In the genomic region with DNA sequence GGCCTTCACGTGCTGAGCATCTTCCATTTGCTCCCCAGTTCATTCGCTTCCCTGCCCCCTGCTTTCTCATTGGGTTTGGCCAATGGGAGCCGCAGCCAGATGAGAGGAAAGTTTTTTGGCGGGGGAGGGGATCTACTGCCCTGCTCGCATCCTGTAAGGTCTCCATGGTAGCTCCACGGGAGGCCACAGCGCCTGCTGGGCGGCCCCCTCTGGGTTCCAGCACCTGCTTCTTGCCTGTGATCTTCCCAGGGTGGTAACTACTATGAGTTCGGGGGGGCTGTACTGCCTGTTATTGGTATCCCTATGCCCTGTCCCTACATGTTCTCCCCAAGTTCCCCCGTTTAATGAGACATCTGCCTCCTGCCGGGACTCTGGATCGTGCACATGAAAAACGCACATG, we compare ENCODE assay signal across 15 cellular contexts. TPM values are rescaled to one million over a fixed set of nuclear protein-coding genes. Genes with fewer than 3 reads are reported as not detected.
DNase-seq lines count a peak whose midpoint lies in the region; ATAC-seq lines count a peak whose summit lies in the region.
"Had no signal": no experiment of that assay in that cellular context is flagged by ENCODE, and none has a peak within 500 bp of the region (broad histone marks: within the 10 kb centered on the region; RNA-seq: fewer than 3 reads in every experiment).

No MANE protein-coding gene starts in this region.

- no peak overlapping the region for H3K4me2 ChIP-seq in neuronal stem cell (ENCODE audit: insufficient read depth, low read length, poor library complexity, severe bottlenecking)

- no peaks in the 10 kb centered on the region for H3K27me3 Mint-ChIP-seq in CD4-positive, CD25-positive, alpha-beta regulatory T cell
- H3K27me3 Mint-ChIP-seq in CD8-positive, alpha-beta memory T cell = no peaks in the 10 kb centered on the region

- no peaks in the 10 kb centered on the region for H3K9me3 Mint-ChIP-seq in CD4-positive, CD25-positive, alpha-beta regulatory T cell
- no peaks in the 10 kb centered on the region for H3K9me3 Mint-ChIP-seq in CD8-positive, alpha-beta memory T cell

- H2AFZ ChIP-seq in neuronal stem cell (ENCODE audit: low read length) = no peak overlapping the region

- H3K18ac ChIP-seq in neuronal stem cell (ENCODE audit: low read length) = peak overlapping the region; percentile 31

- H2BK12ac ChIP-seq in neuronal stem cell (ENCODE audit: low read length) = peak overlapping the region; percentile 2

- H3K27me3 ChIP-seq in CD4-positive, CD25-positive, alpha-beta regulatory T cell (ENCODE audit: control insufficient read depth, insufficient read depth, low read length) = no peaks in the 10 kb centered on the region
- H3K27me3 ChIP-seq in CD8-positive, alpha-beta memory T cell (ENCODE audit: insufficient read depth, low read length, poor library complexity, severe bottlenecking) = no peaks in the 10 kb centered on the region
- peaks cover 0 to 3% (median 0%) of the 10 kb centered on the region in 3 experiments for H3K27me3 ChIP-seq in neuronal stem cell (ENCODE audit: control insufficient read depth in 3 of 3, insufficient read depth in 3 of 3, low read depth in 1 of 3, low read length in 3 of 3)
- H3K27me3 ChIP-seq: left lung, ovary had no signal

- H3K27ac Mint-ChIP-seq in CD4-positive, CD25-positive, alpha-beta regulatory T cell = peak overlapping the region in 2 of 3 donors; percentile 88 to 92
- peak overlapping the region in 6 of 8 donors; percentile 11 to 77 (median 48) for H3K27ac Mint-ChIP-seq in CD8-positive, alpha-beta memory T cell

- no peak for DNase-seq in CD4-positive, CD25-positive, alpha-beta regulatory T cell
- DNase-seq in CD8-positive, alpha-beta memory T cell = no peak
- DNase-seq in neuronal stem cell (ENCODE audit: low spot score) (no peak), NCI-H1092 treated with DMSO at 0.1 percent for 48 hours (lab: John Stamatoyannopoulos, UW) (no peak)
- DNase-seq in effector CD4-positive, alpha-beta T cell = no peak
- DNase-seq: AML-193; amniotic stem cell; DMS 273 treated with DMSO at 0.1 percent for 48 hours; effector CD8-positive, alpha-beta T cell; NCI-H774; ovary; T-helper 9 cell had no signal

- no CpG with 5 or more reads among the region's 13 CpGs for WGBS in neuronal stem cell (ENCODE audit: extremely low coverage in 2 of 2, insufficient read length in 2 of 2, insufficient replicate concordance in 1 of 2), 2 donors

- H3K36me3 ChIP-seq in CD4-positive, CD25-positive, alpha-beta regulatory T cell (ENCODE audit: control insufficient read depth, insufficient read depth, low read length) = peaks cover 26% of the 10 kb centered on the region
- peaks cover 6% of the 10 kb centered on the region for H3K36me3 ChIP-seq in CD8-positive, alpha-beta memory T cell (ENCODE audit: insufficient read depth, low read length)
- no peaks in the 10 kb centered on the region for H3K36me3 ChIP-seq in neuronal stem cell (replicated peaks in 1 of 2; ENCODE audit: control insufficient read depth in 2 of 2, insufficient read depth in 2 of 2, low read length in 2 of 2)
- H3K36me3 ChIP-seq: ovary had no signal

- no peak overlapping the region for H3K27ac ChIP-seq in CD4-positive, CD25-positive, alpha-beta regulatory T cell (ENCODE audit: insufficient read depth, low read length, poor library complexity, severe bottlenecking)
- H3K27ac ChIP-seq in CD8-positive, alpha-beta memory T cell (ENCODE audit: low read depth, low read length) = no peak overlapping the region
- H3K27ac ChIP-seq in angular gyrus (ENCODE audit: low read depth, low read length) (peak overlapping the region; percentile 16), neuronal stem cell (replicated peaks; ENCODE audit: low read length) (no peak overlapping the region)
- H3K27ac ChIP-seq: ovary had no signal

- H3K4me1 Mint-ChIP-seq in CD4-positive, CD25-positive, alpha-beta regulatory T cell = peaks cover 20 to 77% (median 55%) of the 10 kb centered on the region in 4 donors
- H3K4me1 Mint-ChIP-seq in CD8-positive, alpha-beta memory T cell = peaks cover 67 to 84% (median 78%) of the 10 kb centered on the region in 3 donors

- H3K9ac ChIP-seq in neuronal stem cell (ENCODE audit: low read depth, low read length, poor library complexity) = no peak overlapping the region

- CTCF ChIA-PET in CD8-positive, alpha-beta memory T cell (lab: Charles Lee) = no interaction called here

- peaks cover 2% of the 10 kb centered on the region for H3K79me1 ChIP-seq in neuronal stem cell (ENCODE audit: low read depth, low read length)

- H2BK15ac ChIP-seq in neuronal stem cell (ENCODE audit: low read length) = no peak overlapping the region

- H2BK5ac ChIP-seq in neuronal stem cell (ENCODE audit: low read length) = no peak overlapping the region

- H4K8ac ChIP-seq in neuronal stem cell (ENCODE audit: low read depth, low read length) = no peak overlapping the region

- no peaks in the 10 kb centered on the region for H3K9me3 ChIP-seq in CD4-positive, CD25-positive, alpha-beta regulatory T cell (ENCODE audit: control insufficient read depth in 2 of 2, low read length in 2 of 2)
- no peaks in the 10 kb centered on the region for H3K9me3 ChIP-seq in CD8-positive, alpha-beta memory T cell (ENCODE audit: low read length)
- H3K9me3 ChIP-seq in neuronal stem cell (replicated peaks in 1 of 2; ENCODE audit: control insufficient read depth in 2 of 2, insufficient read depth in 1 of 2, low read depth in 1 of 2, low read length in 2 of 2) = no peaks in the 10 kb centered on the region
- H3K9me3 ChIP-seq: left lung, ovary had no signal

- POLR2A ChIA-PET in CD8-positive, alpha-beta memory T cell (lab: Charles Lee) = no interaction called here

- H3K23ac ChIP-seq in neuronal stem cell (ENCODE audit: low read depth, low read length, poor library complexity) = no peak overlapping the region

- H3K4ac ChIP-seq in neuronal stem cell (ENCODE audit: low read length) = no peak overlapping the region

- H3K36me3 Mint-ChIP-seq in CD4-positive, CD25-positive, alpha-beta regulatory T cell = peaks cover 20% of the 10 kb centered on the region
- peaks cover 0 to 61% (median 10%) of the 10 kb centered on the region in 3 donors for H3K36me3 Mint-ChIP-seq in CD8-positive, alpha-beta memory T cell

- H2AK5ac ChIP-seq in neuronal stem cell (ENCODE audit: low read depth, low read length) = no peak overlapping the region

- peak overlapping the region; percentile 74 for H2BK120ac ChIP-seq in neuronal stem cell (ENCODE audit: low read depth, low read length)

- H3K4me3 Mint-ChIP-seq in CD4-positive, CD25-positive, alpha-beta regulatory T cell = peak overlapping the region in 3 of 4 donors; percentile 41 to 86 (median 54)
- peak overlapping the region in 1 of 7 donors; percentile 74 for H3K4me3 Mint-ChIP-seq in CD8-positive, alpha-beta memory T cell

- peak overlapping the region; percentile 4 for H3K14ac ChIP-seq in neuronal stem cell (ENCODE audit: low read length)

- peak in 1 of 2 donors; percentile 18 for ATAC-seq in CD4-positive, CD25-positive, alpha-beta regulatory T cell (ENCODE audit: low read depth in 2 of 2)
- ATAC-seq in HG03432 (IDR thresholded peaks at IDR 0.05; ENCODE audit: unreplicated experiment) = no peak

- H3K4me1 ChIP-seq in CD4-positive, CD25-positive, alpha-beta regulatory T cell (ENCODE audit: control insufficient read depth, insufficient read depth, low read length, poor library complexity, severe bottlenecking) = peaks cover 49% of the 10 kb centered on the region
- peaks cover 46% of the 10 kb centered on the region for H3K4me1 ChIP-seq in CD8-positive, alpha-beta memory T cell (ENCODE audit: insufficient read depth, low read length)
- peaks cover 0 to 1% of the 10 kb centered on the region in 2 donors for H3K4me1 ChIP-seq in neuronal stem cell (ENCODE audit: control insufficient read depth in 2 of 2, insufficient read depth in 1 of 2, low read depth in 1 of 2, low read length in 2 of 2)

- H3K4me3 ChIP-seq in CD4-positive, CD25-positive, alpha-beta regulatory T cell (ENCODE audit: low read depth, low read length) = no peak overlapping the region
- no peak overlapping the region for H3K4me3 ChIP-seq in CD8-positive, alpha-beta memory T cell (ENCODE audit: low read length)
- no peak overlapping the region for H3K4me3 ChIP-seq in neuronal stem cell (ENCODE audit: low read length in 2 of 2)
- H3K4me3 ChIP-seq: left lung, ovary had no signal

- no peak overlapping the region for H4K91ac ChIP-seq in neuronal stem cell (ENCODE audit: low read depth, low read length, poor library complexity)

RNA-seq across cellular contexts. Expression of gene INPP5D, which starts 57.2 kb away (rescaled TPM):
- total RNA-seq in CD4-positive, CD25-positive, alpha-beta regulatory T cell = 278 TPM
- polyA plus RNA-seq in CD4-positive, CD25-positive, alpha-beta regulatory T cell = 10 to 100 TPM; 56.9 to 79.8 (median 69.0) TPM
- 10 to 100 TPM; 49.3 to 51.0 TPM for total RNA-seq in CD8-positive, alpha-beta memory T cell
- 146 TPM for polyA plus RNA-seq in CD8-positive, alpha-beta memory T cell
- 4.5 TPM for polyA plus RNA-seq in neuronal stem cell (2013, experiment 1 of 2)
- polyA plus RNA-seq in neuronal stem cell (2013, experiment 2 of 2) = 4.4 TPM
